In genomic region chr12:4648499-4649357, GRCh38 we compare ENCODE assay signal across 1 cellular context.
TF ChIP-seq lines count a peak whose summit lies in the region.

Gene AKAP3, minus strand, starts transcription at chr12:4649051. Its CDS starts 10,855 bp downstream, at chr12:4638196.
Gene NDUFA9, plus strand, starts transcription at chr12:4649114. Its CDS starts 13 bp downstream, at chr12:4649127.

TF ChIP-seq in K562, 482 proteins besides CTCF, POLR2A, EP300 and RAD21 (continued from another document and continues in another):
- TF ChIP-seq, protein P1, sequence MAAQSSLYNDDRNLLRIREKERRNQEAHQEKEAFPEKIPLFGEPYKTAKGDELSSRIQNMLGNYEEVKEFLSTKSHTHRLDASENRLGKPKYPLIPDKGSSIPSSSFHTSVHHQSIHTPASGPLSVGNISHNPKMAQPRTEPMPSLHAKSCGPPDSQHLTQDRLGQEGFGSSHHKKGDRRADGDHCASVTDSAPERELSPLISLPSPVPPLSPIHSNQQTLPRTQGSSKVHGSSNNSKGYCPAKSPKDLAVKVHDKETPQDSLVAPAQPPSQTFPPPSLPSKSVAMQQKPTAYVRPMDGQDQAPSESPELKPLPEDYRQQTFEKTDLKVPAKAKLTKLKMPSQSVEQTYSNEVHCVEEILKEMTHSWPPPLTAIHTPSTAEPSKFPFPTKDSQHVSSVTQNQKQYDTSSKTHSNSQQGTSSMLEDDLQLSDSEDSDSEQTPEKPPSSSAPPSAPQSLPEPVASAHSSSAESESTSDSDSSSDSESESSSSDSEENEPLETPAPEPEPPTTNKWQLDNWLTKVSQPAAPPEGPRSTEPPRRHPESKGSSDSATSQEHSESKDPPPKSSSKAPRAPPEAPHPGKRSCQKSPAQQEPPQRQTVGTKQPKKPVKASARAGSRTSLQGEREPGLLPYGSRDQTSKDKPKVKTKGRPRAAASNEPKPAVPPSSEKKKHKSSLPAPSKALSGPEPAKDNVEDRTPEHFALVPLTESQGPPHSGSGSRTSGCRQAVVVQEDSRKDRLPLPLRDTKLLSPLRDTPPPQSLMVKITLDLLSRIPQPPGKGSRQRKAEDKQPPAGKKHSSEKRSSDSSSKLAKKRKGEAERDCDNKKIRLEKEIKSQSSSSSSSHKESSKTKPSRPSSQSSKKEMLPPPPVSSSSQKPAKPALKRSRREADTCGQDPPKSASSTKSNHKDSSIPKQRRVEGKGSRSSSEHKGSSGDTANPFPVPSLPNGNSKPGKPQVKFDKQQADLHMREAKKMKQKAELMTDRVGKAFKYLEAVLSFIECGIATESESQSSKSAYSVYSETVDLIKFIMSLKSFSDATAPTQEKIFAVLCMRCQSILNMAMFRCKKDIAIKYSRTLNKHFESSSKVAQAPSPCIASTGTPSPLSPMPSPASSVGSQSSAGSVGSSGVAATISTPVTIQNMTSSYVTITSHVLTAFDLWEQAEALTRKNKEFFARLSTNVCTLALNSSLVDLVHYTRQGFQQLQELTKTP (IDR thresholded peaks at IDR 0.05; ENCODE audit: low read depth in 1 of 2, partially characterized antibody in 2 of 2) = peak in 1 of 2 experiments; percentile 85
- TF ChIP-seq, protein P2, sequence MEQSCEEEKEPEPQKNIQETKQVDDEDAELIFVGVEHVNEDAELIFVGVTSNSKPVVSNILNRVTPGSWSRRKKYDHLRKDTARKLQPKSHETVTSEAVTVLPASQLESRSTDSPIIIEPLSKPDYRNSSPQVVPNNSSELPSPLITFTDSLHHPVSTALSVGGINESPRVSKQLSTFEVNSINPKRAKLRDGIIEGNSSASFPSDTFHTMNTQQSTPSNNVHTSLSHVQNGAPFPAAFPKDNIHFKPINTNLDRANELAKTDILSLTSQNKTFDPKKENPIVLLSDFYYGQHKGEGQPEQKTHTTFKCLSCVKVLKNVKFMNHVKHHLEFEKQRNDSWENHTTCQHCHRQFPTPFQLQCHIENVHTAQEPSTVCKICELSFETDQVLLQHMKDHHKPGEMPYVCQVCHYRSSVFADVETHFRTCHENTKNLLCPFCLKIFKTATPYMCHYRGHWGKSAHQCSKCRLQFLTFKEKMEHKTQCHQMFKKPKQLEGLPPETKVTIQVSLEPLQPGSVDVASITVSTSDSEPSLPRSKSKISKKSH (CRISPR knock-in tag; IDR thresholded peaks at IDR 0.05) = no peak
- peak; percentile 24 for TF ChIP-seq MEIS2 (IDR thresholded peaks at IDR 0.05; ENCODE audit: partially characterized antibody)
- peak; percentile 19; the same call in 1 of the 2 replicates for TF ChIP-seq NCOA1 (IDR thresholded peaks at IDR 0.05; ENCODE audit: low read depth)
- TF ChIP-seq BRD4 (IDR thresholded peaks at IDR 0.05) = no peak
- TF ChIP-seq, protein P3, sequence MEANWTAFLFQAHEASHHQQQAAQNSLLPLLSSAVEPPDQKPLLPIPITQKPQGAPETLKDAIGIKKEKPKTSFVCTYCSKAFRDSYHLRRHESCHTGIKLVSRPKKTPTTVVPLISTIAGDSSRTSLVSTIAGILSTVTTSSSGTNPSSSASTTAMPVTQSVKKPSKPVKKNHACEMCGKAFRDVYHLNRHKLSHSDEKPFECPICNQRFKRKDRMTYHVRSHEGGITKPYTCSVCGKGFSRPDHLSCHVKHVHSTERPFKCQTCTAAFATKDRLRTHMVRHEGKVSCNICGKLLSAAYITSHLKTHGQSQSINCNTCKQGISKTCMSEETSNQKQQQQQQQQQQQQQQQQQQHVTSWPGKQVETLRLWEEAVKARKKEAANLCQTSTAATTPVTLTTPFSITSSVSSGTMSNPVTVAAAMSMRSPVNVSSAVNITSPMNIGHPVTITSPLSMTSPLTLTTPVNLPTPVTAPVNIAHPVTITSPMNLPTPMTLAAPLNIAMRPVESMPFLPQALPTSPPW (CRISPR knock-in tag; IDR thresholded peaks at IDR 0.05) = no peak
- no peak for TF ChIP-seq ZSCAN32 (CRISPR knock-in tag; IDR thresholded peaks at IDR 0.05)
- TF ChIP-seq, protein P4, sequence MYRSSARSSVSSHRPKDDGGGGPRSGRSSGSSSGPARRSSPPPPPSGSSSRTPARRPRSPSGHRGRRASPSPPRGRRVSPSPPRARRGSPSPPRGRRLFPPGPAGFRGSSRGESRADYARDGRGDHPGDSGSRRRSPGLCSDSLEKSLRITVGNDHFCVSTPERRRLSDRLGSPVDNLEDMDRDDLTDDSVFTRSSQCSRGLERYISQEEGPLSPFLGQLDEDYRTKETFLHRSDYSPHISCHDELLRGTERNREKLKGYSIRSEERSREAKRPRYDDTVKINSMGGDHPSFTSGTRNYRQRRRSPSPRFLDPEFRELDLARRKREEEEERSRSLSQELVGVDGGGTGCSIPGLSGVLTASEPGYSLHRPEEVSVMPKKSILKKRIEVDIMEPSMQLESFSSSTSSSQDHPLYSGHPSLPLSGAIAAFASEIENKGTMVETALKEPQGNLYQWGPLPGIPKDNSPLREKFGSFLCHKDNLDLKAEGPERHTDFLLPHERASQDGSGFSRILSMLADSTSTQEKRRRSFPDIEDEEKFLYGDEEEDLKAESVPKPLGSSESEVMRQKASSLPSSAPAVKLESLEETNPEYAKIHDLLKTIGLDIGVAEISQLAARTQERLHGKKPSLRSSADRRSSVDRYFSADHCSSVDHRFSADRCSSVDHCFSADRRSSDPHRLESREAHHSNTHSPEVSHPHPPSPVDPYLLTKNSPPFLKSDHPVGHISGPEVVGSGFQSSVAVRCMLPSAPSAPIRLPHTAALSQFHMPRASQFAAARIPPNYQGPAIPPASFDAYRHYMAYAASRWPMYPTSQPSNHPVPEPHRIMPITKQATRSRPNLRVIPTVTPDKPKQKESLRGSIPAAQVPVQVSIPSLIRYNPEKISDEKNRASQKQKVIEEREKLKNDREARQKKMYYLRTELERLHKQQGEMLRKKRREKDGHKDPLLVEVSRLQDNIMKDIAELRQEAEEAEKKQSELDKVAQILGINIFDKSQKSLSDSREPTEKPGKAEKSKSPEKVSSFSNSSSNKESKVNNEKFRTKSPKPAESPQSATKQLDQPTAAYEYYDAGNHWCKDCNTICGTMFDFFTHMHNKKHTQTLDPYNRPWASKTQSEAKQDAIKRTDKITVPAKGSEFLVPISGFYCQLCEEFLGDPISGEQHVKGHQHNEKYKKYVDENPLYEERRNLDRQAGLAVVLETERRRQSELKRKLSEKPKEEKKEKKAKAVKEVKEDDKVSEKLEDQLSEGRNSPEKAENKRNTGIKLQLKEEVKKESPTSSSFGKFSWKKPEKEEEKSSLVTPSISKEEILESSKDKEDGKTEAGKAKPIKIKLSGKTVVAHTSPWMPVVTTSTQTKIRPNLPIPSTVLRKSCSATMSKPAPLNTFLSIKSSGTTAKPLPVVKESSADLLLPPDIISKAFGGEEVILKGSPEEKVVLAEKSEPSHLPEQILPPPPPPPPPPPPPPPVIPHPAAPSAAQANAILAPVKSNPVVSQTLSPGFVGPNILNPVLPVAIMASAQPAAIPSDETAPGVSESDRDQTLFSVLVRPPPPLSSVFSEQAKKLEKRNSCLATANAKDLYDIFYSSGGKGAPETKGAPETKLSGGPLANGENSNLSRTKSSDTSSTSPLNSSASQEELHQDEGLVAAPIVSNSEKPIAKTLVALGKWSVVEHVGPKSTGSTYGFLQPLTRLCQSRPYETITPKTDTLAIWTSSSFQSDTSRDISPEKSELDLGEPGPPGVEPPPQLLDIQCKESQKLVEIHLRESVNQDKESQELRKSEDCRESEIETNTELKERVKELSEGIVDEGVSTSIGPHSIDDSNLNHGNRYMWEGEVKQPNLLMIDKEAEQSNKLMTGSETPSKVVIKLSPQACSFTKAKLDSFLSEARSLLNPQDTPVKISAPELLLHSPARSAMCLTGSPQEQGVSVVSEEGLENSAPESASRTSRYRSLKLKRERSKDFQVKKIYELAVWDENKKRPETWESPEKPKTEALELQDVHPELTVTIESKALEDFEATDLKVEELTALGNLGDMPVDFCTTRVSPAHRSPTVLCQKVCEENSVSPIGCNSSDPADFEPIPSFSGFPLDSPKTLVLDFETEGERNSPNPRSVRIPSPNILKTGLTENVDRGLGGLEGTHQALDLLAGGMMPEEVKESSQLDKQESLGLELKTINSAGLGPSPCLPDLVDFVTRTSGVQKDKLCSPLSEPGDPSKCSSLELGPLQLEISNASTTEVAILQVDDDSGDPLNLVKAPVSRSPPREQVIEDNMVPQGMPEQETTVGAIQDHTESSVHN (IDR thresholded peaks at IDR 0.05; ENCODE audit: borderline replicate concordance in 1 of 2, low read depth in 1 of 2) = no peak
- TF ChIP-seq MED1 (CRISPR knock-in tag; IDR thresholded peaks at IDR 0.05; ENCODE audit: borderline replicate concordance) = no peak
- TF ChIP-seq CC2D1A (IDR thresholded peaks at IDR 0.05) = no peak
- peak; percentile 90 for TF ChIP-seq RBBP5 (IDR thresholded peaks at IDR 0.05; ENCODE audit: borderline replicate concordance, insufficient read depth, low read length, poor library complexity, severe bottlenecking)
- TF ChIP-seq, protein P5, sequence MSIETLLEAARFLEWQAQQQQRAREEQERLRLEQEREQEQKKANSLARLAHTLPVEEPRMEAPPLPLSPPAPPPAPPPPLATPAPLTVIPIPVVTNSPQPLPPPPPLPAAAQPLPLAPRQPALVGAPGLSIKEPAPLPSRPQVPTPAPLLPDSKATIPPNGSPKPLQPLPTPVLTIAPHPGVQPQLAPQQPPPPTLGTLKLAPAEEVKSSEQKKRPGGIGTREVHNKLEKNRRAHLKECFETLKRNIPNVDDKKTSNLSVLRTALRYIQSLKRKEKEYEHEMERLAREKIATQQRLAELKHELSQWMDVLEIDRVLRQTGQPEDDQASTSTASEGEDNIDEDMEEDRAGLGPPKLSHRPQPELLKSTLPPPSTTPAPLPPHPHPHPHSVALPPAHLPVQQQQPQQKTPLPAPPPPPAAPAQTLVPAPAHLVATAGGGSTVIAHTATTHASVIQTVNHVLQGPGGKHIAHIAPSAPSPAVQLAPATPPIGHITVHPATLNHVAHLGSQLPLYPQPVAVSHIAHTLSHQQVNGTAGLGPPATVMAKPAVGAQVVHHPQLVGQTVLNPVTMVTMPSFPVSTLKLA (conservative IDR thresholded peaks at IDR 0.05) = peak in 1 of 2 experiments; percentile 60; a peak in 1 of 4 replicates
- peak; percentile 92 for TF ChIP-seq NFRKB (IDR thresholded peaks at IDR 0.05; ENCODE audit: low read depth)
- TF ChIP-seq DMBX1 (CRISPR knock-in tag; IDR thresholded peaks at IDR 0.05; ENCODE audit: borderline replicate concordance) = no peak
- peak; percentile 72; the same call in 1 of the 2 replicates for TF ChIP-seq HMBOX1 (IDR thresholded peaks at IDR 0.05)
- peak; percentile 68; the same call in 1 of the 2 replicates for TF ChIP-seq ATF7 (IDR thresholded peaks at IDR 0.05)
- peak; percentile 41 to 57; a peak in 2 of 4 replicates for TF ChIP-seq SIN3A (IDR thresholded peaks at IDR 0.05; ENCODE audit: borderline replicate concordance in 2 of 2, control insufficient read depth in 1 of 2, low read depth in 2 of 2, low read length in 2 of 2)
- TF ChIP-seq TFAP4 (CRISPR knock-in tag; IDR thresholded peaks at IDR 0.05; ENCODE audit: borderline replicate concordance) = peak; percentile 92
- TF ChIP-seq, protein P6, sequence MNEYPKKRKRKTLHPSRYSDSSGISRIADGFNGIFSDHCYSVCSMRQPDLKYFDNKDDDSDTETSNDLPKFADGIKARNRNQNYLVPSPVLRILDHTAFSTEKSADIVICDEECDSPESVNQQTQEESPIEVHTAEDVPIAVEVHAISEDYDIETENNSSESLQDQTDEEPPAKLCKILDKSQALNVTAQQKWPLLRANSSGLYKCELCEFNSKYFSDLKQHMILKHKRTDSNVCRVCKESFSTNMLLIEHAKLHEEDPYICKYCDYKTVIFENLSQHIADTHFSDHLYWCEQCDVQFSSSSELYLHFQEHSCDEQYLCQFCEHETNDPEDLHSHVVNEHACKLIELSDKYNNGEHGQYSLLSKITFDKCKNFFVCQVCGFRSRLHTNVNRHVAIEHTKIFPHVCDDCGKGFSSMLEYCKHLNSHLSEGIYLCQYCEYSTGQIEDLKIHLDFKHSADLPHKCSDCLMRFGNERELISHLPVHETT (CRISPR knock-in tag; conservative IDR thresholded peaks at IDR 0.05 in 1 of 2, IDR thresholded peaks at IDR 0.05 in 1 of 2) = 0 out of 4 replicates have a peak, but pooled peaks of 1 of the 2 experiments have one; percentile 28
- peak; percentile 89 for TF ChIP-seq ESRRA (IDR thresholded peaks at IDR 0.05; ENCODE audit: borderline replicate concordance, low read depth)
- TF ChIP-seq ZNF316 (IDR thresholded peaks at IDR 0.05) = no peak
- TF ChIP-seq, protein P7, sequence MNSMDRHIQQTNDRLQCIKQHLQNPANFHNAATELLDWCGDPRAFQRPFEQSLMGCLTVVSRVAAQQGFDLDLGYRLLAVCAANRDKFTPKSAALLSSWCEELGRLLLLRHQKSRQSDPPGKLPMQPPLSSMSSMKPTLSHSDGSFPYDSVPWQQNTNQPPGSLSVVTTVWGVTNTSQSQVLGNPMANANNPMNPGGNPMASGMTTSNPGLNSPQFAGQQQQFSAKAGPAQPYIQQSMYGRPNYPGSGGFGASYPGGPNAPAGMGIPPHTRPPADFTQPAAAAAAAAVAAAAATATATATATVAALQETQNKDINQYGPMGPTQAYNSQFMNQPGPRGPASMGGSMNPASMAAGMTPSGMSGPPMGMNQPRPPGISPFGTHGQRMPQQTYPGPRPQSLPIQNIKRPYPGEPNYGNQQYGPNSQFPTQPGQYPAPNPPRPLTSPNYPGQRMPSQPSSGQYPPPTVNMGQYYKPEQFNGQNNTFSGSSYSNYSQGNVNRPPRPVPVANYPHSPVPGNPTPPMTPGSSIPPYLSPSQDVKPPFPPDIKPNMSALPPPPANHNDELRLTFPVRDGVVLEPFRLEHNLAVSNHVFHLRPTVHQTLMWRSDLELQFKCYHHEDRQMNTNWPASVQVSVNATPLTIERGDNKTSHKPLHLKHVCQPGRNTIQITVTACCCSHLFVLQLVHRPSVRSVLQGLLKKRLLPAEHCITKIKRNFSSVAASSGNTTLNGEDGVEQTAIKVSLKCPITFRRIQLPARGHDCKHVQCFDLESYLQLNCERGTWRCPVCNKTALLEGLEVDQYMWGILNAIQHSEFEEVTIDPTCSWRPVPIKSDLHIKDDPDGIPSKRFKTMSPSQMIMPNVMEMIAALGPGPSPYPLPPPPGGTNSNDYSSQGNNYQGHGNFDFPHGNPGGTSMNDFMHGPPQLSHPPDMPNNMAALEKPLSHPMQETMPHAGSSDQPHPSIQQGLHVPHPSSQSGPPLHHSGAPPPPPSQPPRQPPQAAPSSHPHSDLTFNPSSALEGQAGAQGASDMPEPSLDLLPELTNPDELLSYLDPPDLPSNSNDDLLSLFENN (IDR thresholded peaks at IDR 0.05; ENCODE audit: low read depth in 2 of 2, low read length in 2 of 2) = 0 out of 4 replicates have a peak, but pooled peaks of 1 of the 2 experiments have one; percentile 19
- peak; percentile 85 for TF ChIP-seq GTF2E2 (tag; IDR thresholded peaks at IDR 0.05)
- TF ChIP-seq NBN (IDR thresholded peaks at IDR 0.05; ENCODE audit: low read depth) = no peak
- TF ChIP-seq SRSF3 (IDR thresholded peaks at IDR 0.05; ENCODE audit: insufficient read depth, low read length) = no peak
